ENCODE assay signal across 1 cellular context in the genomic region with DNA sequence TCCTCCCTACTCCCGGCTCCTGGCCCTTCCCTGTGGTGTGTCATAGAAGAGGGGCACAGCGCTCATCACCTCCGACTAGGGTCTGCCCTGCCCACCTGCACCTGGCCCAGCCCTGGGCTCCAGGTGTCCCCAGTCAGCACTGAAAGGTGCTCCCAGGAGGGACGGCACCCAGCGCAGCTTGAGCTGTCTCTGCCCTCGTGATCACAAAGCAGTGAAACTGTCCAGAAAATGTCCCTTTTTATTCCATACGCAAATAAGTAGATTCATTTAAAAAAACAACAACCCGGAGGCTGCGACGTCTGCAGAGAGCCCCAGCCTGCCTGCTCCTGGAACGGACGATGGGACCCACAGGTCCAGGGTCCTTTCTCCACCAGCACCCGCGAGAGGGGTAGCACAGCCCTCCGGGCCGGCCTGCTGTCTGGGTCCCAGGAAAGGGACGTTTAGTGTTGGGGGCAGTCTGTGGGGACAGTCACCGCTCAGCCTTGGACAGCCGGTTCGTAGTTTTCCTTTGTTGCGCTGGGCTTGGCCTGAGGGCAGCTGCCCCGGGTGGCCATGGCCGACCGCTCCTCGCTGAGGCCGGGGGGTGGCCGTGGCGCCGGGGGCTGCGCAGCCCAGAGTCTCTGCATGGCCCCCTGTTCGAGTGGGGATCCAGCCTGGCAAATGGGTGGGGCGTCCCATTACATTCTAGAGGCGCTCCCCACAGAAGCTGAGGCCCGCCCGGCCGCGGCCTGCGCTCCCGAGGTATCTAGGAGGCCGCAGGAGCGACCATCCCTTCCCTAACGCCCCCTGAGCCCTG.
TF ChIP-seq lines count a peak whose summit lies in the region.

No MANE protein-coding gene starts in this region.

TF ChIP-seq in WTC11, 78 proteins besides CTCF, POLR2A, EP300 and RAD21 (continued from another document):
- TF ChIP-seq ZNF396 (CRISPR knock-in tag; IDR thresholded peaks at IDR 0.05; ENCODE audit: borderline replicate concordance) (no peak), KAT7 (CRISPR knock-in tag; IDR thresholded peaks at IDR 0.05; ENCODE audit: borderline replicate concordance) (no peak), ATF2 (CRISPR knock-in tag; IDR thresholded peaks at IDR 0.05; ENCODE audit: borderline replicate concordance, low read depth) (no peak), NFYB (CRISPR knock-in tag; conservative IDR thresholded peaks at IDR 0.05; ENCODE audit: low read depth) (no peak), FOXP1 (CRISPR knock-in tag; IDR thresholded peaks at IDR 0.05; ENCODE audit: borderline replicate concordance) (no peak), ZNF317 (CRISPR knock-in tag; IDR thresholded peaks at IDR 0.05; ENCODE audit: borderline replicate concordance, low read depth) (no peak)
- TF ChIP-seq, protein P1, sequence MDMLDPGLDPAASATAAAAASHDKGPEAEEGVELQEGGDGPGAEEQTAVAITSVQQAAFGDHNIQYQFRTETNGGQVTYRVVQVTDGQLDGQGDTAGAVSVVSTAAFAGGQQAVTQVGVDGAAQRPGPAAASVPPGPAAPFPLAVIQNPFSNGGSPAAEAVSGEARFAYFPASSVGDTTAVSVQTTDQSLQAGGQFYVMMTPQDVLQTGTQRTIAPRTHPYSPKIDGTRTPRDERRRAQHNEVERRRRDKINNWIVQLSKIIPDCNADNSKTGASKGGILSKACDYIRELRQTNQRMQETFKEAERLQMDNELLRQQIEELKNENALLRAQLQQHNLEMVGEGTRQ (CRISPR knock-in tag; IDR thresholded peaks at IDR 0.05) = no peak
- TF ChIP-seq, protein P2, sequence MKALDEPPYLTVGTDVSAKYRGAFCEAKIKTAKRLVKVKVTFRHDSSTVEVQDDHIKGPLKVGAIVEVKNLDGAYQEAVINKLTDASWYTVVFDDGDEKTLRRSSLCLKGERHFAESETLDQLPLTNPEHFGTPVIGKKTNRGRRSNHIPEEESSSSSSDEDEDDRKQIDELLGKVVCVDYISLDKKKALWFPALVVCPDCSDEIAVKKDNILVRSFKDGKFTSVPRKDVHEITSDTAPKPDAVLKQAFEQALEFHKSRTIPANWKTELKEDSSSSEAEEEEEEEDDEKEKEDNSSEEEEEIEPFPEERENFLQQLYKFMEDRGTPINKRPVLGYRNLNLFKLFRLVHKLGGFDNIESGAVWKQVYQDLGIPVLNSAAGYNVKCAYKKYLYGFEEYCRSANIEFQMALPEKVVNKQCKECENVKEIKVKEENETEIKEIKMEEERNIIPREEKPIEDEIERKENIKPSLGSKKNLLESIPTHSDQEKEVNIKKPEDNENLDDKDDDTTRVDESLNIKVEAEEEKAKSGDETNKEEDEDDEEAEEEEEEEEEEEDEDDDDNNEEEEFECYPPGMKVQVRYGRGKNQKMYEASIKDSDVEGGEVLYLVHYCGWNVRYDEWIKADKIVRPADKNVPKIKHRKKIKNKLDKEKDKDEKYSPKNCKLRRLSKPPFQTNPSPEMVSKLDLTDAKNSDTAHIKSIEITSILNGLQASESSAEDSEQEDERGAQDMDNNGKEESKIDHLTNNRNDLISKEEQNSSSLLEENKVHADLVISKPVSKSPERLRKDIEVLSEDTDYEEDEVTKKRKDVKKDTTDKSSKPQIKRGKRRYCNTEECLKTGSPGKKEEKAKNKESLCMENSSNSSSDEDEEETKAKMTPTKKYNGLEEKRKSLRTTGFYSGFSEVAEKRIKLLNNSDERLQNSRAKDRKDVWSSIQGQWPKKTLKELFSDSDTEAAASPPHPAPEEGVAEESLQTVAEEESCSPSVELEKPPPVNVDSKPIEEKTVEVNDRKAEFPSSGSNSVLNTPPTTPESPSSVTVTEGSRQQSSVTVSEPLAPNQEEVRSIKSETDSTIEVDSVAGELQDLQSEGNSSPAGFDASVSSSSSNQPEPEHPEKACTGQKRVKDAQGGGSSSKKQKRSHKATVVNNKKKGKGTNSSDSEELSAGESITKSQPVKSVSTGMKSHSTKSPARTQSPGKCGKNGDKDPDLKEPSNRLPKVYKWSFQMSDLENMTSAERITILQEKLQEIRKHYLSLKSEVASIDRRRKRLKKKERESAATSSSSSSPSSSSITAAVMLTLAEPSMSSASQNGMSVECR (CRISPR knock-in tag; IDR thresholded peaks at IDR 0.05; ENCODE audit: borderline replicate concordance) = no peak
